In the genomic region with DNA sequence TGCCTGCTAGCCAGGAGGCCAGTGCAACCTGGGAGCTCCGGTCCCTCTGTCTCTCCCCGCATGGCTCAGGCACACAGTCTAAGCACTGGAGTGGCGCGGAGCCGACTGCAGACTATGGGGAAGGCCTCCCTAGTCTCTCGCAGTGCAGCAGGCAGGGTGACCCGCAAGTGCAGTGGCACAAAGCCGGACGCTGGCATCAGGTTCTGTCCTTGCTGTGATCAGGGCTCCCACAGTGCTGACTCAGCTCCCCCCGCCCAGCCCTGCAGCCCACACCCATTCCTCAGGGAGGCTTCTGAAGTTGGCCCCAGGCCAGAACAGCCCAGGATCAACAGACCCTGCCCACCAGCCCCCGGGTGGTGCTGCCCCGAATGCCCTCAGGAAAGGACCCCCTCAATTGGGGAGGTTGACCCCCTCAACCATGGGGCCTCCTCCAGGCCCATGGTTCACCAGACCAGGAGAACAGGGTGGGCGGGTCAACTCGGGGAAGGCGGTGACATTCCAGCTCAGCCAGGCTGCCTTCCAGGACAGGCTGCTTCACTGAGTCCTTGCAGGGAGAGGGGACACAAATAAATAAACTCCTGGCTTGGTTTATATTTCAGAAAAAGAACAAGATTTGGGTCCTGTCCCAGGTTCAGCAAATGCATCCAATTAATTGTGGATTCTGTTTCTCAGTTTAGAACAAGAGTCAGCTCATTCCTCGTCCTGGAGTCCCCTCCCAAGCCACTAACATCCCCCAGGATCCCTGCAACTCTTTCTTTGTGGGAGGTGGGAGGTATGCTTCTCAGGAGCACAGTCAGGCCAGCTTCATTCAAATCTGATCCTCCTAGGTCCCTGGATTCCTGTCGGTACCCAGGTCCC, we compare ENCODE assay signal across 9 cellular contexts. TPM values are rescaled to one million over a fixed set of nuclear protein-coding genes. Genes with fewer than 3 reads are reported as not detected.
A peak's percentile ranks its signal among the peaks of the same experiment; 100 is the strongest.
DNase-seq lines count a peak whose midpoint lies in the region; ATAC-seq and TF ChIP-seq lines count a peak whose summit lies in the region.
"Had no signal": no experiment of that assay in that cellular context is flagged by ENCODE, and none has a peak within 500 bp of the region (broad histone marks: within the 10 kb centered on the region; RNA-seq: fewer than 3 reads in every experiment).

No MANE protein-coding gene starts in this region.

- H2AFZ ChIP-seq in ACC112 (ENCODE audit: low read length, unreplicated experiment) (no peak overlapping the region), neural progenitor cell (replicated peaks) (no peak overlapping the region)

- peak overlapping the region; percentile 43 for H3K4me2 ChIP-seq in neural progenitor cell

- no peaks in the 10 kb centered on the region for H3K36me3 ChIP-seq in ACC112 (ENCODE audit: insufficient read depth, low read length)
- no peaks in the 10 kb centered on the region for H3K36me3 ChIP-seq in NT2/D1 (ENCODE audit: insufficient read depth, insufficient read length, low read length)
- H3K36me3 ChIP-seq in neural progenitor cell: no peaks in the 10 kb centered on the region

- peak overlapping the region; percentile 14 for H3K27ac ChIP-seq in ACC112 (ENCODE audit: low read depth, low read length)
- H3K27ac ChIP-seq in neural progenitor cell: peak overlapping the region; percentile 34

- no peak overlapping the region for H3K27ac Mint-ChIP-seq in neural progenitor cell

- H3K4me3 ChIP-seq in ACC112 (ENCODE audit: low read depth, low read length) (no peak overlapping the region), NT2/D1 (ENCODE audit: insufficient read length, low read depth) (no peak overlapping the region), fibroblast of the aortic adventitia (ENCODE audit: low read depth, low read length) (no peak overlapping the region), neural progenitor cell (no peak overlapping the region)

- no peak for ATAC-seq in HG03135 (IDR thresholded peaks at IDR 0.05; ENCODE audit: unreplicated experiment)
- no peak for ATAC-seq in GM21717 (IDR thresholded peaks at IDR 0.05; ENCODE audit: unreplicated experiment)

- peaks cover 37% of the 10 kb centered on the region for H3K4me1 ChIP-seq in ACC112 (ENCODE audit: control insufficient read depth, insufficient read depth, low read length, unreplicated experiment)
- peaks cover 44% of the 10 kb centered on the region for H3K4me1 ChIP-seq in NT2/D1 (ENCODE audit: insufficient read depth, insufficient read length)
- peaks cover 27% of the 10 kb centered on the region for H3K4me1 ChIP-seq in neural progenitor cell

- H3K79me2 ChIP-seq in ACC112 (ENCODE audit: control insufficient read depth, insufficient read depth, low read length, unreplicated experiment) (peaks cover 86% of the 10 kb centered on the region), neural progenitor cell (ENCODE audit: low read depth) (no peaks in the 10 kb centered on the region)

- H4K20me1 ChIP-seq in neural progenitor cell (ENCODE audit: low read depth): peaks cover 11% of the 10 kb centered on the region

- no peaks in the 10 kb centered on the region for H3K36me3 Mint-ChIP-seq in neural progenitor cell

- H3K4me1 Mint-ChIP-seq in neural progenitor cell: peaks cover 45% of the 10 kb centered on the region

- no peaks in the 10 kb centered on the region for H3K9me3 ChIP-seq in NT2/D1 (ENCODE audit: insufficient read depth, low read length)
- H3K9me3 ChIP-seq in neural progenitor cell (ENCODE audit: low read depth): no peaks in the 10 kb centered on the region

- H3K27me3 ChIP-seq in ACC112 (ENCODE audit: insufficient read depth, low read length) (no peaks in the 10 kb centered on the region), NT2/D1 (ENCODE audit: insufficient read depth, insufficient read length) (no peaks in the 10 kb centered on the region), neural progenitor cell (no peaks in the 10 kb centered on the region)

- H3K27me3 Mint-ChIP-seq in neural progenitor cell (ENCODE audit: insufficient read depth, low read depth): peaks cover under 1% of the 10 kb centered on the region

- no peak overlapping the region for H3K4me3 Mint-ChIP-seq in neural progenitor cell

- H3K9ac ChIP-seq in NT2/D1 (ENCODE audit: insufficient read length, low read depth) (peak overlapping the region; percentile 43), neural progenitor cell (no peak overlapping the region)

- TF ChIP-seq CTCF in fibroblast of the aortic adventitia (IDR thresholded peaks at IDR 0.05; ENCODE audit: insufficient read depth, low read length): no peak
- no peak for TF ChIP-seq CTCF in neural progenitor cell (IDR thresholded peaks at IDR 0.05)

- no peaks in the 10 kb centered on the region for H3F3A ChIP-seq in neural progenitor cell (ENCODE audit: low read depth)

- DNase-seq in NT2/D1 (ENCODE audit: low read depth, low spot score) (no peak), fibroblast of the aortic adventitia (ENCODE audit: low read depth) (peak; percentile 51), neural progenitor cell (ENCODE audit: low spot score) (peak; percentile 51), MV-4-11 (lab: John Stamatoyannopoulos, UW) (no peak), NCI-H1092 treated with DMSO at 0.1 percent for 48 hours (lab: John Stamatoyannopoulos, UW) (no peak)
- DNase-seq: NCI-H1930 had no signal

- H3K9me3 Mint-ChIP-seq in neural progenitor cell: no peaks in the 10 kb centered on the region

RNA-seq across cellular contexts. Expression of a gene that starts 12.2 kb away (rescaled TPM):
- 45.8 and 68.7 TPM in 2 replicates for total RNA-seq in fibroblast of the aortic adventitia (ENCODE audit: low replicate concordance)
- 26.9 and 55.9 TPM in 2 replicates for total RNA-seq in neural progenitor cell (ENCODE audit: low replicate concordance)

Comparison
In these comparisons a context has a peak if more than half of its experiments do, and no peak if none do; other contexts are left out.
1. DNase-seq: peak in fibroblast of the aortic adventitia (single experiment) and neural progenitor cell (single experiment); none in NT2/D1 (single experiment), MV-4-11 (single experiment) and NCI-H1092 treated with DMSO at 0.1 percent for 48 hours (single experiment).